1 cellular context compared by ENCODE assay signal in genomic region chr4:147736458-147736857, GRCh38.
TF ChIP-seq lines count a peak whose summit lies in the region.

No MANE protein-coding gene starts in this region.

TF ChIP-seq in GM23338, 12 proteins besides CTCF, POLR2A, EP300 and RAD21 (continued from another document):
- TF ChIP-seq, protein P1, sequence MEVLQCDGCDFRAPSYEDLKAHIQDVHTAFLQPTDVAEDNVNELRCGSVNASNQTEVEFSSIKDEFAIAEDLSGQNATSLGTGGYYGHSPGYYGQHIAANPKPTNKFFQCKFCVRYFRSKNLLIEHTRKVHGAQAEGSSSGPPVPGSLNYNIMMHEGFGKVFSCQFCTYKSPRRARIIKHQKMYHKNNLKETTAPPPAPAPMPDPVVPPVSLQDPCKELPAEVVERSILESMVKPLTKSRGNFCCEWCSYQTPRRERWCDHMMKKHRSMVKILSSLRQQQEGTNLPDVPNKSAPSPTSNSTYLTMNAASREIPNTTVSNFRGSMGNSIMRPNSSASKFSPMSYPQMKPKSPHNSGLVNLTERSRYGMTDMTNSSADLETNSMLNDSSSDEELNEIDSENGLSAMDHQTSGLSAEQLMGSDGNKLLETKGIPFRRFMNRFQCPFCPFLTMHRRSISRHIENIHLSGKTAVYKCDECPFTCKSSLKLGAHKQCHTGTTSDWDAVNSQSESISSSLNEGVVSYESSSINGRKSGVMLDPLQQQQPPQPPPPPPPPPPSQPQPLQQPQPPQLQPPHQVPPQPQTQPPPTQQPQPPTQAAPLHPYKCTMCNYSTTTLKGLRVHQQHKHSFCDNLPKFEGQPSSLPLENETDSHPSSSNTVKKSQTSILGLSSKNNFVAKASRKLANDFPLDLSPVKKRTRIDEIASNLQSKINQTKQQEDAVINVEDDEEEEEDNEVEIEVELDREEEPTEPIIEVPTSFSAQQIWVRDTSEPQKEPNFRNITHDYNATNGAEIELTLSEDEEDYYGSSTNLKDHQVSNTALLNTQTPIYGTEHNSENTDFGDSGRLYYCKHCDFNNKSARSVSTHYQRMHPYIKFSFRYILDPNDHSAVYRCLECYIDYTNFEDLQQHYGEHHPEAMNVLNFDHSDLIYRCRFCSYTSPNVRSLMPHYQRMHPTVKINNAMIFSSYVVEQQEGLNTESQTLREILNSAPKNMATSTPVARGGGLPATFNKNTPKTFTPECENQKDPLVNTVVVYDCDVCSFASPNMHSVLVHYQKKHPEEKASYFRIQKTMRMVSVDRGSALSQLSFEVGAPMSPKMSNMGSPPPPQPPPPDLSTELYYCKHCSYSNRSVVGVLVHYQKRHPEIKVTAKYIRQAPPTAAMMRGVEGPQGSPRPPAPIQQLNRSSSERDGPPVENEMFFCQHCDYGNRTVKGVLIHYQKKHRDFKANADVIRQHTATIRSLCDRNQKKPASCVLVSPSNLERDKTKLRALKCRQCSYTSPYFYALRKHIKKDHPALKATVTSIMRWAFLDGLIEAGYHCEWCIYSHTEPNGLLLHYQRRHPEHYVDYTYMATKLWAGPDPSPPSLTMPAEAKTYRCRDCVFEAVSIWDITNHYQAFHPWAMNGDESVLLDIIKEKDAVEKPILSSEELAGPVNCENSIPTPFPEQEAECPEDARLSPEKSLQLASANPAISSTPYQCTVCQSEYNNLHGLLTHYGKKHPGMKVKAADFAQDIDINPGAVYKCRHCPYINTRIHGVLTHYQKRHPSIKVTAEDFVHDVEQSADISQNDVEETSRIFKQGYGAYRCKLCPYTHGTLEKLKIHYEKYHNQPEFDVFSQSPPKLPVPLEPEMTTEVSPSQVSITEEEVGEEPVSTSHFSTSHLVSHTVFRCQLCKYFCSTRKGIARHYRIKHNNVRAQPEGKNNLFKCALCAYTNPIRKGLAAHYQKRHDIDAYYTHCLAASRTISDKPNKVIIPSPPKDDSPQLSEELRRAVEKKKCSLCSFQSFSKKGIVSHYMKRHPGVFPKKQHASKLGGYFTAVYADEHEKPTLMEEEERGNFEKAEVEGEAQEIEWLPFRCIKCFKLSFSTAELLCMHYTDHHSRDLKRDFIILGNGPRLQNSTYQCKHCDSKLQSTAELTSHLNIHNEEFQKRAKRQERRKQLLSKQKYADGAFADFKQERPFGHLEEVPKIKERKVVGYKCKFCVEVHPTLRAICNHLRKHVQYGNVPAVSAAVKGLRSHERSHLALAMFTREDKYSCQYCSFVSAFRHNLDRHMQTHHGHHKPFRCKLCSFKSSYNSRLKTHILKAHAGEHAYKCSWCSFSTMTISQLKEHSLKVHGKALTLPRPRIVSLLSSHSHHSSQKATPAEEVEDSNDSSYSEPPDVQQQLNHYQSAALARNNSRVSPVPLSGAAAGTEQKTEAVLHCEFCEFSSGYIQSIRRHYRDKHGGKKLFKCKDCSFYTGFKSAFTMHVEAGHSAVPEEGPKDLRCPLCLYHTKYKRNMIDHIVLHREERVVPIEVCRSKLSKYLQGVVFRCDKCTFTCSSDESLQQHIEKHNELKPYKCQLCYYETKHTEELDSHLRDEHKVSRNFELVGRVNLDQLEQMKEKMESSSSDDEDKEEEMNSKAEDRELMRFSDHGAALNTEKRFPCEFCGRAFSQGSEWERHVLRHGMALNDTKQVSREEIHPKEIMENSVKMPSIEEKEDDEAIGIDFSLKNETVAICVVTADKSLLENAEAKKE (CRISPR knock-in tag; IDR thresholded peaks at IDR 0.05): no peak
- TF ChIP-seq STAT1 (IDR thresholded peaks at IDR 0.05; ENCODE audit: unreplicated experiment) (no peak), EZH2phosphoT487 (IDR thresholded peaks at IDR 0.05; ENCODE audit: unreplicated experiment) (no peak), CREB1 (CRISPR knock-in tag; IDR thresholded peaks at IDR 0.05; ENCODE audit: low read depth) (no peak), ZNF331 (CRISPR knock-in tag; IDR thresholded peaks at IDR 0.05; ENCODE audit: low read depth) (no peak), NANOG (IDR thresholded peaks at IDR 0.05; ENCODE audit: borderline replicate concordance) (no peak)
- TF ChIP-seq, protein P2, sequence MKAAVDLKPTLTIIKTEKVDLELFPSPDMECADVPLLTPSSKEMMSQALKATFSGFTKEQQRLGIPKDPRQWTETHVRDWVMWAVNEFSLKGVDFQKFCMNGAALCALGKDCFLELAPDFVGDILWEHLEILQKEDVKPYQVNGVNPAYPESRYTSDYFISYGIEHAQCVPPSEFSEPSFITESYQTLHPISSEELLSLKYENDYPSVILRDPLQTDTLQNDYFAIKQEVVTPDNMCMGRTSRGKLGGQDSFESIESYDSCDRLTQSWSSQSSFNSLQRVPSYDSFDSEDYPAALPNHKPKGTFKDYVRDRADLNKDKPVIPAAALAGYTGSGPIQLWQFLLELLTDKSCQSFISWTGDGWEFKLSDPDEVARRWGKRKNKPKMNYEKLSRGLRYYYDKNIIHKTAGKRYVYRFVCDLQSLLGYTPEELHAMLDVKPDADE (IDR thresholded peaks at IDR 0.05): no peak
- TF ChIP-seq, protein P3, sequence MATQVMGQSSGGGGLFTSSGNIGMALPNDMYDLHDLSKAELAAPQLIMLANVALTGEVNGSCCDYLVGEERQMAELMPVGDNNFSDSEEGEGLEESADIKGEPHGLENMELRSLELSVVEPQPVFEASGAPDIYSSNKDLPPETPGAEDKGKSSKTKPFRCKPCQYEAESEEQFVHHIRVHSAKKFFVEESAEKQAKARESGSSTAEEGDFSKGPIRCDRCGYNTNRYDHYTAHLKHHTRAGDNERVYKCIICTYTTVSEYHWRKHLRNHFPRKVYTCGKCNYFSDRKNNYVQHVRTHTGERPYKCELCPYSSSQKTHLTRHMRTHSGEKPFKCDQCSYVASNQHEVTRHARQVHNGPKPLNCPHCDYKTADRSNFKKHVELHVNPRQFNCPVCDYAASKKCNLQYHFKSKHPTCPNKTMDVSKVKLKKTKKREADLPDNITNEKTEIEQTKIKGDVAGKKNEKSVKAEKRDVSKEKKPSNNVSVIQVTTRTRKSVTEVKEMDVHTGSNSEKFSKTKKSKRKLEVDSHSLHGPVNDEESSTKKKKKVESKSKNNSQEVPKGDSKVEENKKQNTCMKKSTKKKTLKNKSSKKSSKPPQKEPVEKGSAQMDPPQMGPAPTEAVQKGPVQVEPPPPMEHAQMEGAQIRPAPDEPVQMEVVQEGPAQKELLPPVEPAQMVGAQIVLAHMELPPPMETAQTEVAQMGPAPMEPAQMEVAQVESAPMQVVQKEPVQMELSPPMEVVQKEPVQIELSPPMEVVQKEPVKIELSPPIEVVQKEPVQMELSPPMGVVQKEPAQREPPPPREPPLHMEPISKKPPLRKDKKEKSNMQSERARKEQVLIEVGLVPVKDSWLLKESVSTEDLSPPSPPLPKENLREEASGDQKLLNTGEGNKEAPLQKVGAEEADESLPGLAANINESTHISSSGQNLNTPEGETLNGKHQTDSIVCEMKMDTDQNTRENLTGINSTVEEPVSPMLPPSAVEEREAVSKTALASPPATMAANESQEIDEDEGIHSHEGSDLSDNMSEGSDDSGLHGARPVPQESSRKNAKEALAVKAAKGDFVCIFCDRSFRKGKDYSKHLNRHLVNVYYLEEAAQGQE (IDR thresholded peaks at IDR 0.05; ENCODE audit: unreplicated experiment): no peak
